Comparison of ENCODE assay signal across 9 cellular contexts in the genomic region with DNA sequence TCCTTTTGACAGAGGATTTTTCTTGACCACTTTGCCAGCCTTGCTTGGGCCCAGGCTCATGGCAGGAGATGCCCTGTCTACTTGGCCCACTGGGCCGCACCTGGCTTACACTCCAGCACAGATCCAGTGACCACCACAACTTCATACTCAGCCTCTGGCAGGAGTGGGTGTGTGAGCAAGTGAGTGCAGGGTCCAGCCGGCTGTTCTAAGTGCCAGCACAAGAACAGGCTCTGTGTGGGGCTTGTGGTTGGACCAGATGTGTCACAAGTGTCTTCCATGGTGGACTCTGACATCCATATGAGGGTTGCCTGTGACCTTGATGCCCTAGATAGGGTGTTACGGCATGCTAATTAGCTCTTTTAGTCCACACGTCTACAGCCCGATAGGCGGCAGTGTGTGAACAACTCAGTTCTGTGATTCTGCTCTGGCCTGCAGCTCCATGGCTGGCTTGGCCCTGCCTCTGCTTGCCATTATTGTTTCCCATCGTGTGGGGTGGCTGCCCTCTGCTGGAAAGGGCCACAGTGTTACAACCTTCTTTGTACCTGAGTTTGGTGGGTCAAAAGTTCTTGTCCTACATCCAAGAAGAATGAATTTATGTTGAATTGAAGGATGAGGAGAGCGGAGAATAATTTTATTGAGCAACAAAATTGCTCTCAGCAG.
DNase-seq lines count a peak whose midpoint lies in the region; ATAC-seq and TF ChIP-seq lines count a peak whose summit lies in the region.
"Had no signal": no experiment of that assay in that cellular context is flagged by ENCODE, and none has a peak within 500 bp of the region (broad histone marks: within the 10 kb centered on the region; RNA-seq: fewer than 3 reads in every experiment).

No MANE protein-coding gene starts in this region.

- no peaks in the 10 kb centered on the region for H3K9me2 ChIP-seq in neural cell (ENCODE audit: insufficient read depth, low read length)

- DNase-seq in GM10266 (ENCODE audit: extremely low spot score) (peak; percentile 5), NT2/D1 (ENCODE audit: low read depth, low spot score) (peak; percentile 43), cerebellar cortex (ENCODE audit: low spot score) (peak; percentile 21), cerebellar nuclear complex (lab: John Stamatoyannopoulos, UW) (no peak)
- no peak for DNase-seq in NK-92 treated with Interleukin-12 subunit alpha and Interleukin-12 subunit beta, amount 100 ng/mL, for 24 hours (lab: John Stamatoyannopoulos, UW)
- DNase-seq: natural killer cell had no signal

- TF ChIP-seq EP300 in neural cell (conservative IDR thresholded peaks at IDR 0.05; ENCODE audit: poor library complexity, severe bottlenecking), result no peak

- H2AFZ ChIP-seq in neural cell (ENCODE audit: low read depth, low read length), result no peak overlapping the region

- no peak overlapping the region for H3K9ac ChIP-seq in NT2/D1 (ENCODE audit: insufficient read length, low read depth)
- H3K9ac ChIP-seq in neural cell (ENCODE audit: low read length), result no peak overlapping the region

- no peaks in the 10 kb centered on the region for H3K4me1 ChIP-seq in NT2/D1 (ENCODE audit: insufficient read depth, insufficient read length)

- peak; percentile 66 for TF ChIP-seq RAD21 in neural cell (conservative IDR thresholded peaks at IDR 0.05)

- no peak overlapping the region for H3K27ac ChIP-seq in neural cell (ENCODE audit: low read length)

- H3K79me2 ChIP-seq in neural cell (replicated peaks; ENCODE audit: insufficient read depth, low read length), result no peaks in the 10 kb centered on the region

- H3F3A ChIP-seq in neural cell (ENCODE audit: insufficient read depth, low read length, poor library complexity, severe bottlenecking), result no peaks in the 10 kb centered on the region

- ATAC-seq in GM19395 (IDR thresholded peaks at IDR 0.05; ENCODE audit: unreplicated experiment) (peak; percentile 92), HG03159 (IDR thresholded peaks at IDR 0.05; ENCODE audit: unreplicated experiment) (peak; percentile 85)

- no peaks in the 10 kb centered on the region for H4K20me1 ChIP-seq in neural cell (ENCODE audit: insufficient read depth)

- H3K27me3 ChIP-seq in NT2/D1 (ENCODE audit: insufficient read depth, insufficient read length), result no peaks in the 10 kb centered on the region
- H3K27me3 ChIP-seq in neural cell (ENCODE audit: insufficient read depth, low read depth, low read length), result no peaks in the 10 kb centered on the region

- TF ChIP-seq CTCF in GM10266 (IDR thresholded peaks at IDR 0.05; ENCODE audit: control insufficient read depth, insufficient read depth, low read depth, missing control alignments) (peak; percentile 45), neural cell (IDR thresholded peaks at IDR 0.05; ENCODE audit: poor library complexity, severe bottlenecking) (peak; percentile 59)

- no peak overlapping the region for H3K4me3 ChIP-seq in NT2/D1 (ENCODE audit: insufficient read length, low read depth)
- H3K4me3 ChIP-seq in neural cell (ENCODE audit: low read length), result no peak overlapping the region

- H3K4me2 ChIP-seq in neural cell (ENCODE audit: low read length), result no peak overlapping the region

- H3K9me3 ChIP-seq in NT2/D1 (ENCODE audit: insufficient read depth, low read length) (0 out of 2 replicates have a peak, but pooled peaks cover 6% of the 10 kb centered on the region), neural cell (ENCODE audit: low read length) (no peaks in the 10 kb centered on the region)

- H3K36me3 ChIP-seq in NT2/D1 (ENCODE audit: insufficient read depth, insufficient read length, low read length) (no peaks in the 10 kb centered on the region), neural cell (ENCODE audit: insufficient read depth, low read length) (no peaks in the 10 kb centered on the region)

TF ChIP-seq in neural cell, 6 proteins besides CTCF, POLR2A, EP300 and RAD21:
- TF ChIP-seq MXI1 (conservative IDR thresholded peaks at IDR 0.05; ENCODE audit: poor library complexity, severe bottlenecking) (no peak), SMC3 (conservative IDR thresholded peaks at IDR 0.05; ENCODE audit: poor library complexity) (peak; percentile 69)

Comparison
In these comparisons a context has a peak if more than half of its experiments do, and no peak if none do; other contexts are left out.
1. DNase-seq: peak in GM10266 (single experiment), NT2/D1 (single experiment) and cerebellar cortex (single experiment); none in cerebellar nuclear complex (0 of 2) and NK-92 treated with Interleukin-12 subunit alpha and Interleukin-12 subunit beta, amount 100 ng/mL, for 24 hours (single experiment).